ENCODE assay signal across 19 cellular contexts in genomic region chr5:160007610-160008009, GRCh38.
"Had no signal": no experiment of that assay in that cellular context is flagged by ENCODE, and none has a peak within 500 bp of the region (broad histone marks: within the 10 kb centered on the region; RNA-seq: fewer than 3 reads in every experiment).

No MANE protein-coding gene starts in this region.

- H3K4me3 ChIP-seq: SJSA1 had no signal

- H3K27ac ChIP-seq: breast epithelium, SJSA1 had no signal

- H3K9me3 ChIP-seq: breast epithelium, SJSA1 had no signal

- DNase-seq: activated CD4-positive, alpha-beta T cell treated with anti-CD3 and anti-CD28 coated beads for 4 hours; activated CD4-positive, alpha-beta T cell treated with anti-CD3 and anti-CD28 coated beads, Interleukin-2, amount 50 U/mL, for 4 hours; activated CD8-positive, alpha-beta memory T cell treated with anti-CD3 and anti-CD28 coated beads, Interleukin-2, amount 10 ng/mL, durations not matched to agents 7 days and 5 days; activated effector memory CD4-positive, alpha-beta T cell treated with Interleukin-2 at 50 U/mL for 16 hours; activated naive CD4-positive, alpha-beta T cell; activated T-cell treated with anti-CD3 and anti-CD28 coated beads, Interleukin-2, amount 50 U/mL, for 24 hours; aorta; caudate nucleus; MM.1S; NCI-H1105; NCI-H1436; NCI-H187; NCI-H2081; NCI-H510A treated with DMSO at 0.1 percent for 48 hours; PC-3 had no signal

- FAIRE-seq: RCC 7860 had no signal

- H3K27me3 ChIP-seq: breast epithelium, SJSA1 had no signal

- H3K36me3 ChIP-seq: breast epithelium had no signal

- ATAC-seq: activated CD4-positive, CD25-positive, alpha-beta regulatory T cell treated with anti-CD3 and anti-CD28 coated beads, Interleukin-2, amount 50 U/mL, for 24 hours; activated CD8-positive, alpha-beta memory T cell treated with anti-CD3 and anti-CD28 coated beads, Interleukin-2, amount 10 ng/mL, durations not matched to agents 7 days and 5 days; PC-3 had no signal
